8 cellular contexts compared by ENCODE assay signal in genomic region chr5:102866315-102866693, GRCh38.
DNase-seq lines count a peak whose midpoint lies in the region; ATAC-seq and TF ChIP-seq lines count a peak whose summit lies in the region.

No MANE protein-coding gene starts in this region.

- H3K4me1 ChIP-seq in colonic mucosa (peaks cover 3% of the 10 kb centered on the region), mucosa of descending colon (ENCODE audit: low read depth) (peaks cover 9% of the 10 kb centered on the region)

- intact Hi-C loops in colonic mucosa (cut with DNase I) = no loop called here
- intact Hi-C loops in mucosa of descending colon (cut with DNase I, micrococcal nuclease) = no loop called here

- H3K27me3 ChIP-seq in colonic mucosa = no peaks in the 10 kb centered on the region

- in situ Hi-C loops in KBM-7 (cut with MboI; ENCODE audit: low pct_unique_long_range_greater_than_20kb, low sequenced_read_pairs) = no loop called here

- no peak for TF ChIP-seq CTCF in colonic mucosa (IDR thresholded peaks at IDR 0.05)
- TF ChIP-seq CTCF in mucosa of descending colon (IDR thresholded peaks at IDR 0.05) = no peak

- DNase-seq in KBM-7 (peak; percentile 40), colonic mucosa (no peak), mucosa of descending colon (no peak), activated gamma-delta T cell (lab: John Stamatoyannopoulos, UW) (no peak), NCI-H1417 (lab: John Stamatoyannopoulos, UW) (no peak)

- peak overlapping the region; percentile 35 to 64 for H3K9ac ChIP-seq in colonic mucosa (ENCODE audit: low read depth in 2 of 2, low read length in 2 of 2)

- H3K4me3 ChIP-seq in colonic mucosa (peak overlapping the region; percentile 55), mucosa of descending colon (peak overlapping the region; percentile 23)

- ATAC-seq in GM18870 (IDR thresholded peaks at IDR 0.05; ENCODE audit: unreplicated experiment) = peak; percentile 11
- ATAC-seq in mucosa of descending colon = no peak
- ATAC-seq in HG02870 (IDR thresholded peaks at IDR 0.05; ENCODE audit: unreplicated experiment) = no peak
- no peak for ATAC-seq in HG03095 (IDR thresholded peaks at IDR 0.05; ENCODE audit: unreplicated experiment)

- H3K9me3 ChIP-seq in colonic mucosa (no peaks in the 10 kb centered on the region), mucosa of descending colon (no peaks in the 10 kb centered on the region)

- no peaks in the 10 kb centered on the region for H3K36me3 ChIP-seq in colonic mucosa
- H3K36me3 ChIP-seq in mucosa of descending colon (ENCODE audit: low read depth) = no peaks in the 10 kb centered on the region

- H3K27ac ChIP-seq in colonic mucosa = peak overlapping the region; percentile 34
